Comparison of ENCODE assay signal across 9 cellular contexts in the genomic region with DNA sequence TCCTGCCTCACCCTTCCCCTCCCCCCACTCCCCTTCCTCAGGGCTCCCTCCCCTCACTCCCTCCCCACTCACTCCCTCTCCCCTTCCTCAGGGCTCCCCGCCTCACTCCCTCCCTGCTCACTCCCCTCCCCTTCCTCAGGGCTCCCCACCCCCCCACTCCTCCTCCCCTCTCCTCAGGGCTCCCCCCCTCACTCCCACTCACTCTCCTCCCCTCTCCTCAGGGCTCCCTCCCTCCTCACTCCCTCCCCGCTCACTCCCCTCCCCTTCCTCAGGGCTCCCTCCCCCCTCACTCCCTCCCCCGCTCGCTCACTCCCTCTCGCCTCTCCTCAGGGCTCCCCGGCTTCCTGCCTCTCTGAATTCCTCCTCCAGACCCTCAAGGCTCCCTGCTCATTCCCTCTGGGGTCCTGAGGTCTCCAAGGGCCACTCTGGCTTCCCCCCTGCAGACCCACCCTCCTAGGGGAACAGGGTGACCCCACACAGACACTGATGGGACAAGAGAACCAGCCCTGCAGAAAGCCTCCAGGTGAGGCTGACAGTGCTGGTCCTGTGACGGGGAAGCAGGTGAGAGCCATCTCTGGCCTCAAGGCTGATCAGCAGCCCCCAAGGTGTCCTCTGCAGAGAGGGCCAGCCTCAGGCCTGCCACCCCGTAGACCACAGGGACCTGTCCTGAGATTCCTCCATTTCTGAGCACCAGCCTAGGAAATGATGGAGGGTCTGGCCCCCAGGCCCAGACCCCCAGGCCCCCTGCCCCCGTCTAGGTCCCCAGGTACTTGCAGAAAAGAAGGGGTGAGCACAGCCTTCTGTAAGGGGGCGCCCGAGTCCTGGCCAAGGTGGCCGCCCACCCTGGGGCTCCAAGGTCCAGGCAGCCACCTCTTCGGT. TPM values are rescaled to one million over a fixed set of nuclear protein-coding genes. Genes with fewer than 3 reads are reported as not detected.
A peak's percentile ranks its signal among the peaks of the same experiment; 100 is the strongest.
DNase-seq lines count a peak whose midpoint lies in the region; ATAC-seq and TF ChIP-seq lines count a peak whose summit lies in the region.
"Had no signal": no experiment of that assay in that cellular context is flagged by ENCODE, and none has a peak within 500 bp of the region (broad histone marks: within the 10 kb centered on the region; RNA-seq: fewer than 3 reads in every experiment).

No MANE protein-coding gene starts in this region.

- H3K27ac ChIP-seq in OCI-LY3 (ENCODE audit: low read length) (no peak overlapping the region), thymus (ENCODE audit: low read depth) (peak overlapping the region; percentile 77)

- no peaks in the 10 kb centered on the region for H3K79me2 ChIP-seq in OCI-LY3 (ENCODE audit: low read length)

- peak overlapping the region; percentile 18 for H3K4me3 Mint-ChIP-seq in central memory CD8-positive, alpha-beta T cell

- H3K36me3 Mint-ChIP-seq in central memory CD8-positive, alpha-beta T cell (ENCODE audit: insufficient read depth), result peaks cover 6% of the 10 kb centered on the region

- 56% methylated on average over 13 of the region's 13 CpGs for WGBS in thymus

- H3K9ac ChIP-seq in OCI-LY3 (ENCODE audit: low read length), result peak overlapping the region; percentile 17; the same call in 1 of the 2 replicates

- no peaks in the 10 kb centered on the region for H3K9me3 ChIP-seq in OCI-LY3 (ENCODE audit: insufficient read depth, low read length)
- H3K9me3 ChIP-seq in thymus (ENCODE audit: control insufficient read depth), result no peaks in the 10 kb centered on the region
- H3K9me3 ChIP-seq: Peyer's patch had no signal

- H3K27me3 Mint-ChIP-seq in central memory CD8-positive, alpha-beta T cell, result no peaks in the 10 kb centered on the region

- H3K4me1 ChIP-seq in OCI-LY3 (ENCODE audit: low read length), result peaks cover 31% of the 10 kb centered on the region
- peaks cover 25% of the 10 kb centered on the region for H3K4me1 ChIP-seq in thymus (ENCODE audit: control insufficient read depth, insufficient read depth, low read length)

- DNase-seq in stimulated activated naive CD4-positive, alpha-beta T cell (lab: John Stamatoyannopoulos, UW), result peak in 5 of 6 experiments; percentile 32 to 61 (median 37)
- no peak for DNase-seq in stimulated activated naive CD4-positive, alpha-beta T cell treated with Interleukin-2 at 50 U/mL for 16 hours (lab: John Stamatoyannopoulos, UW)
- no peak for DNase-seq in central memory CD8-positive, alpha-beta T cell (ENCODE audit: low spot score in 2 of 2)
- DNase-seq in NCI-H748 treated with DMSO at 0.1 percent for 48 hours (lab: John Stamatoyannopoulos, UW), result no peak

- H3K27me3 ChIP-seq in OCI-LY3 (ENCODE audit: low read depth, low read length), result no peaks in the 10 kb centered on the region
- no peaks in the 10 kb centered on the region for H3K27me3 ChIP-seq in thymus (ENCODE audit: control insufficient read depth, insufficient read depth)
- H3K27me3 ChIP-seq: Peyer's patch had no signal

- peaks cover 34% of the 10 kb centered on the region for H3K4me1 Mint-ChIP-seq in central memory CD8-positive, alpha-beta T cell

- TF ChIP-seq CTCF in OCI-LY3 (IDR thresholded peaks at IDR 0.05; ENCODE audit: low read depth, low read length), result no peak

- H3K9me3 Mint-ChIP-seq in central memory CD8-positive, alpha-beta T cell, result no peaks in the 10 kb centered on the region

- peak overlapping the region; percentile 28 for H3K4me2 ChIP-seq in OCI-LY3 (ENCODE audit: low read length)

- no peak for ATAC-seq in central memory CD8-positive, alpha-beta T cell (replicated peaks; ENCODE audit: extremely low read depth, poor library complexity, severe bottlenecking)
- ATAC-seq in HG02623 (IDR thresholded peaks at IDR 0.05; ENCODE audit: unreplicated experiment), result no peak
- no peak for ATAC-seq in HG02970 (IDR thresholded peaks at IDR 0.05; ENCODE audit: low FRiP score, unreplicated experiment)

- H4K20me1 ChIP-seq in OCI-LY3 (ENCODE audit: insufficient read depth, low read length), result no peaks in the 10 kb centered on the region

- no peak overlapping the region for H2AFZ ChIP-seq in OCI-LY3 (ENCODE audit: low read depth, low read length)

- H3K36me3 ChIP-seq in OCI-LY3 (replicated peaks; ENCODE audit: low read depth, low read length) (no peaks in the 10 kb centered on the region), thymus (ENCODE audit: control insufficient read depth, insufficient read depth) (no peaks in the 10 kb centered on the region)
- H3K36me3 ChIP-seq: Peyer's patch had no signal

- H3K4me3 ChIP-seq in OCI-LY3 (ENCODE audit: low read length) (no peak overlapping the region), thymus (ENCODE audit: low read length) (no peak overlapping the region)
- H3K4me3 ChIP-seq: Peyer's patch had no signal

- H3K27ac Mint-ChIP-seq in central memory CD8-positive, alpha-beta T cell (ENCODE audit: low read depth), result peak overlapping the region; percentile 80

RNA-seq across cellular contexts. Expression of a gene that starts 47.2 kb away (rescaled TPM):
- polyA plus RNA-seq in thymus, result 9.8 TPM

Comparison
In these comparisons a context has a peak if more than half of its experiments do, and no peak if none do; other contexts are left out.
1. DNase-seq: peak in stimulated activated naive CD4-positive, alpha-beta T cell (5 of 6); none in stimulated activated naive CD4-positive, alpha-beta T cell treated with Interleukin-2 at 50 U/mL for 16 hours (single experiment), central memory CD8-positive, alpha-beta T cell (0 of 2) and NCI-H748 treated with DMSO at 0.1 percent for 48 hours (single experiment).